ENCODE assay signal across 12 cellular contexts in genomic region chr1:22529901-22530621, GRCh38. TPM values are rescaled to one million over a fixed set of nuclear protein-coding genes. Genes with fewer than 3 reads are reported as not detected.
A peak's percentile ranks its signal among the peaks of the same experiment; 100 is the strongest.
DNase-seq lines count a peak whose midpoint lies in the region; ATAC-seq and TF ChIP-seq lines count a peak whose summit lies in the region.
"Had no signal": no experiment of that assay in that cellular context is flagged by ENCODE, and none has a peak within 500 bp of the region (broad histone marks: within the 10 kb centered on the region; RNA-seq: fewer than 3 reads in every experiment).

No MANE protein-coding gene starts in this region.

- no peak overlapping the region for H3K4me3 Mint-ChIP-seq in activated T-cell treated with anti-CD3 and anti-CD28 coated beads, Interleukin-2, amount 50 U/mL, for 24 hours
- H3K4me3 Mint-ChIP-seq: stimulated activated memory B cell treated with anti-CD40 and anti-IgM and Interleukin-4, amounts not matched to agents 10 μg/mL and 1 μg/mL and 100 μg/mL, for 72 hours; T-helper 2 cell treated with Interferon-gamma antibody and Interleukin-4, amounts not matched to agents 5 μg/mL and 100 μg/mL, for 36 hours had no signal

- intact Hi-C loops in tibial artery (cut with DNase I; ENCODE audit: low total_unique reads), result loop anchor here (10.0 kb wide), 2 partner anchors 75 to 115 kb away; partner anchors contain the start of genes C1QC and ZBTB40

- H3K27me3 ChIP-seq in lung (ENCODE audit: control insufficient read depth, insufficient read depth) (no peaks in the 10 kb centered on the region), tibial artery (no peaks in the 10 kb centered on the region)

- no peaks in the 10 kb centered on the region for H3K9me3 Mint-ChIP-seq in activated T-cell treated with anti-CD3 and anti-CD28 coated beads, Interleukin-2, amount 50 U/mL, for 24 hours
- H3K9me3 Mint-ChIP-seq: stimulated activated memory B cell treated with anti-CD40 and anti-IgM and Interleukin-4, amounts not matched to agents 10 μg/mL and 1 μg/mL and 100 μg/mL, for 72 hours; T-helper 2 cell treated with Interferon-gamma antibody and Interleukin-4, amounts not matched to agents 5 μg/mL and 100 μg/mL, for 36 hours had no signal

- H3K27me3 Mint-ChIP-seq in activated T-cell treated with anti-CD3 and anti-CD28 coated beads, Interleukin-2, amount 50 U/mL, for 24 hours, result no peaks in the 10 kb centered on the region
- H3K27me3 Mint-ChIP-seq: stimulated activated memory B cell treated with anti-CD40 and anti-IgM and Interleukin-4, amounts not matched to agents 10 μg/mL and 1 μg/mL and 100 μg/mL, for 72 hours had no signal

- ATAC-seq in lung (ENCODE audit: insufficient read depth, low FRiP score), result peak; percentile 19
- ATAC-seq: stimulated activated memory B cell treated with anti-CD40 and anti-IgM and Interleukin-4, amounts not matched to agents 10 μg/mL and 1 μg/mL and 100 μg/mL, for 72 hours had no signal

- no peaks in the 10 kb centered on the region for H3K4me1 Mint-ChIP-seq in activated T-cell treated with anti-CD3 and anti-CD28 coated beads, Interleukin-2, amount 50 U/mL, for 24 hours (ENCODE audit: low read depth)
- H3K4me1 Mint-ChIP-seq: stimulated activated memory B cell treated with anti-CD40 and anti-IgM and Interleukin-4, amounts not matched to agents 10 μg/mL and 1 μg/mL and 100 μg/mL, for 72 hours had no signal

- no peak overlapping the region for H3K27ac ChIP-seq in lung (ENCODE audit: low read depth in 1 of 2, low read length in 1 of 2)
- H3K27ac ChIP-seq in tibial artery, result peak overlapping the region; percentile 76 to 77

- TF ChIP-seq CTCF in lung (IDR thresholded peaks at IDR 0.05; ENCODE audit: control extremely low read depth, extremely low read depth), result no peak
- no peak for TF ChIP-seq CTCF in tibial artery (IDR thresholded peaks at IDR 0.05)

- H3K4me1 ChIP-seq in lung (ENCODE audit: control insufficient read depth in 2 of 2, insufficient read depth in 2 of 2, low read length in 2 of 2) (no peaks in the 10 kb centered on the region), tibial artery (peaks cover 0 to 23% (median 19%) of the 10 kb centered on the region in 4 donors)

- peaks cover 70% of the 10 kb centered on the region for H3K36me3 Mint-ChIP-seq in activated T-cell treated with anti-CD3 and anti-CD28 coated beads, Interleukin-2, amount 50 U/mL, for 24 hours (ENCODE audit: low read depth)

- H3K9me3 ChIP-seq in lung (ENCODE audit: control insufficient read depth in 2 of 2, insufficient read depth in 1 of 2, low read length in 1 of 2), result no peaks in the 10 kb centered on the region
- no peaks in the 10 kb centered on the region for H3K9me3 ChIP-seq in tibial artery

- H3K36me3 ChIP-seq in lung (ENCODE audit: control insufficient read depth in 2 of 2, insufficient read depth in 2 of 2, low read length in 2 of 2), result peaks cover 16 to 39% of the 10 kb centered on the region in 2 donors
- peaks cover 13 to 48% (median 26%) of the 10 kb centered on the region in 3 donors for H3K36me3 ChIP-seq in tibial artery

- H3K27ac Mint-ChIP-seq in activated T-cell treated with anti-CD3 and anti-CD28 coated beads, Interleukin-2, amount 50 U/mL, for 24 hours, result no peak overlapping the region
- H3K27ac Mint-ChIP-seq: stimulated activated memory B cell treated with anti-CD40 and anti-IgM and Interleukin-4, amounts not matched to agents 10 μg/mL and 1 μg/mL and 100 μg/mL, for 72 hours; T-helper 2 cell treated with Interferon-gamma antibody and Interleukin-4, amounts not matched to agents 5 μg/mL and 100 μg/mL, for 36 hours had no signal

- DNase-seq in NCI-H446 (lab: John Stamatoyannopoulos, UW) (peak; percentile 42 to 43), dedifferentiated amniotic fluid mesenchymal stem cell (ENCODE audit: extremely low spot score) (peak; percentile 53), lung (ENCODE audit: low spot score) (no peak), tibial artery (peak; percentile 41 to 84), cortex of kidney (lab: John Stamatoyannopoulos, UW) (no peak), 8988T (no peak), DMS79 treated with DMSO at 0.1 percent for 48 hours (lab: John Stamatoyannopoulos, UW) (no peak)
- DNase-seq in activated T-cell treated with anti-CD3 and anti-CD28 coated beads, Interleukin-2, amount 50 U/mL, for 24 hours, result no peak
- DNase-seq: midbrain had no signal

- 77 to 84% methylated on average over 12 of the region's 12 CpGs for WGBS in lung, 2 donors

- H3K4me3 ChIP-seq in lung (no peak overlapping the region), tibial artery (no peak overlapping the region)

RNA-seq across cellular contexts. Expression of gene EPHA8, which starts 33.2 kb away (rescaled TPM):
- total RNA-seq in lung, result not detected
- polyA plus RNA-seq in lung, result under 1 TPM in 1 of 2 donors, not detected in 1; 0.01 TPM
- total RNA-seq: activated CD8-positive, alpha-beta memory T cell treated with anti-CD3 and anti-CD28 coated beads for 36 hours had no signal

Comparison
In these comparisons a context has a peak if more than half of its experiments do, and no peak if none do; other contexts are left out.
1. DNase-seq: peak in NCI-H446 (2 of 2), dedifferentiated amniotic fluid mesenchymal stem cell (single experiment) and tibial artery (2 of 2); none in lung (single experiment), activated T-cell treated with anti-CD3 and anti-CD28 coated beads, Interleukin-2, amount 50 U/mL, for 24 hours (single experiment), cortex of kidney (single experiment), 8988T (single experiment) and DMS79 treated with DMSO at 0.1 percent for 48 hours (single experiment).
2. H3K27ac ChIP-seq: peak in tibial artery (2 of 2); none in lung (0 of 2).